ENCODE assay signal across 16 cellular contexts in the genomic region with DNA sequence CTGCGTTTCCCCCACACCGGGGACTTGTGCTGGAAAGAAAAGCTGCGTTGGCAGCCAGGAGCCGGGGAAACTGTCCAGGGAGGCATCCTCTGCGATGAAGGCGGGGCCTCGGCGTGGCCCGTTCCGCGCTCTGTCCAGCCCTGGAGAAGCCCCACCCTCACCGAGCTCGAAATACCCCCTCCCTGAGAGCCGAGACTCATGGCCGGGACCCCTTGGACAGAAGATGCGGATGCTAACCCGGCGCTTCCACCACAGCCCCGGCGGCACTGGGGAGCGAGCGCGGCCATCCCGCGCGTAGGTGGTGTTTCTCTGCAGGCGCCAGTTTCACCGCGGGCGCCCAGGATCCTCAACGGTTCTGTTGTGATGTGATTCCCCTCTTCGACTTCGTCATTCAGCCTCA. TPM values are rescaled to one million over a fixed set of nuclear protein-coding genes. Genes with fewer than 3 reads are reported as not detected.
DNase-seq lines count a peak whose midpoint lies in the region; ATAC-seq lines count a peak whose summit lies in the region.
"Had no signal": no experiment of that assay in that cellular context is flagged by ENCODE, and none has a peak within 500 bp of the region (broad histone marks: within the 10 kb centered on the region; RNA-seq: fewer than 3 reads in every experiment).

No MANE protein-coding gene starts in this region.

- peak overlapping the region; percentile 65 for H3K4me2 ChIP-seq in GM23248 (ENCODE audit: unreplicated experiment)
- H3K4me2 ChIP-seq: hepatocyte had no signal

- H3F3A ChIP-seq in GM23248 (ENCODE audit: insufficient read depth): no peaks in the 10 kb centered on the region

- WGBS in GM23248 (ENCODE audit: low coverage in 1 of 2, low lambda C conversion rate in 2 of 2, missing lambda C conversion rate in 2 of 2), 2 experiments: 32 to 39% methylated on average over 33 of the region's 33 CpGs

- no peaks in the 10 kb centered on the region for H3K9me3 Mint-ChIP-seq in activated CD4-positive, alpha-beta T cell treated with anti-CD3 and anti-CD28 coated beads for 36 hours (ENCODE audit: low read depth)
- no peaks in the 10 kb centered on the region for H3K9me3 Mint-ChIP-seq in activated T-helper 2 cell treated with anti-CD3 and anti-CD28 coated beads, Interferon-gamma antibody, Interleukin-2, Interleukin-4, amounts not matched to agents 10 μg/mL and 5 μg/mL and 100 μg/mL, durations not matched to agents 14 hours and 24 hours and 36 hours
- no peaks in the 10 kb centered on the region for H3K9me3 Mint-ChIP-seq in naive thymus-derived CD8-positive, alpha-beta T cell
- H3K9me3 Mint-ChIP-seq: type B pancreatic cell had no signal

- peak overlapping the region; percentile 98 for H3K27ac Mint-ChIP-seq in activated CD4-positive, alpha-beta T cell treated with anti-CD3 and anti-CD28 coated beads for 36 hours
- peak overlapping the region; percentile 100 for H3K27ac Mint-ChIP-seq in activated T-helper 2 cell treated with anti-CD3 and anti-CD28 coated beads, Interferon-gamma antibody, Interleukin-2, Interleukin-4, amounts not matched to agents 10 μg/mL and 5 μg/mL and 100 μg/mL, durations not matched to agents 14 hours and 24 hours and 36 hours
- peak overlapping the region; percentile 40 to 98 (median 90) for H3K27ac Mint-ChIP-seq in naive thymus-derived CD8-positive, alpha-beta T cell
- H3K27ac Mint-ChIP-seq: type B pancreatic cell had no signal

- no peak overlapping the region for H3K27ac ChIP-seq in GM23248
- H3K27ac ChIP-seq: cardiac muscle cell, hepatocyte had no signal

- peak overlapping the region; percentile 37; the same call in 1 of the 2 replicates for H3K9ac ChIP-seq in GM23248

- H3K4me3 Mint-ChIP-seq in activated CD4-positive, alpha-beta T cell treated with anti-CD3 and anti-CD28 coated beads for 36 hours: peak overlapping the region; percentile 73
- H3K4me3 Mint-ChIP-seq in activated T-helper 2 cell treated with anti-CD3 and anti-CD28 coated beads, Interferon-gamma antibody, Interleukin-2, Interleukin-4, amounts not matched to agents 10 μg/mL and 5 μg/mL and 100 μg/mL, durations not matched to agents 14 hours and 24 hours and 36 hours (ENCODE audit: low read depth): peak overlapping the region; percentile 84
- H3K4me3 Mint-ChIP-seq in naive thymus-derived CD8-positive, alpha-beta T cell: peak overlapping the region; percentile 63 to 90 (median 82)
- H3K4me3 Mint-ChIP-seq: type B pancreatic cell had no signal

- peak; percentile 68 for DNase-seq in activated CD4-positive, alpha-beta T cell treated with anti-CD3 and anti-CD28 coated beads for 36 hours
- no peak for DNase-seq in activated CD4-positive, alpha-beta T cell treated with anti-CD3 and anti-CD28 coated beads, Interleukin-2, amount 50 U/mL, for 4 hours
- DNase-seq in GM23248: peak; percentile 42
- DNase-seq in activated T-helper 2 cell treated with anti-CD3 and anti-CD28 coated beads, Interferon-gamma antibody, Interleukin-2, Interleukin-4, amounts not matched to agents 10 μg/mL and 5 μg/mL and 100 μg/mL, durations not matched to agents 14 hours and 24 hours and 36 hours (ENCODE audit: low spot score): no peak
- peak in 1 of 10 donors; percentile 21 for DNase-seq in naive thymus-derived CD8-positive, alpha-beta T cell
- no peak for DNase-seq in midbrain (lab: John Stamatoyannopoulos, UW)
- no peak for DNase-seq in NCI-H1105 (lab: John Stamatoyannopoulos, UW)
- DNase-seq: KBM-7, NCI-H69, Peyer's patch had no signal

- H3K4me3 ChIP-seq in GM23248: peak overlapping the region; percentile 71
- H3K4me3 ChIP-seq: cardiac muscle cell, hepatocyte, Peyer's patch had no signal

- peaks cover 7% of the 10 kb centered on the region; the same call in 1 of the 2 replicates for H3K27me3 ChIP-seq in GM23248 (replicated peaks; ENCODE audit: insufficient read depth)
- H3K27me3 ChIP-seq: cardiac muscle cell, hepatocyte, Peyer's patch had no signal

- peak overlapping the region; percentile 58 for H2AFZ ChIP-seq in GM23248
- H2AFZ ChIP-seq: hepatocyte had no signal

- no peaks in the 10 kb centered on the region for H3K36me3 ChIP-seq in GM23248 (ENCODE audit: low read depth)
- H3K36me3 ChIP-seq: cardiac muscle cell had no signal

- POLR2A ChIA-PET in activated CD4-positive, alpha-beta T cell treated with anti-CD3 and anti-CD28 coated beads for 36 hours (lab: Charles Lee): interaction anchor here (0.6 to 0.7 kb wide), 2 partner anchors 99 to 1045 kb away, joined by 3 to 5 read pairs; no protein-coding TSS in a partner anchor
- POLR2A ChIA-PET in naive thymus-derived CD8-positive, alpha-beta T cell (lab: Charles Lee): interaction anchor here (0.9 to 2.5 kb wide), 8 partner anchors 17 to 148 kb away, joined by 3 to 10 read pairs (median 6); no protein-coding TSS in a partner anchor

- H3K4me1 Mint-ChIP-seq in activated CD4-positive, alpha-beta T cell treated with anti-CD3 and anti-CD28 coated beads for 36 hours: peaks cover 49% of the 10 kb centered on the region
- peaks cover 47% of the 10 kb centered on the region for H3K4me1 Mint-ChIP-seq in activated T-helper 2 cell treated with anti-CD3 and anti-CD28 coated beads, Interferon-gamma antibody, Interleukin-2, Interleukin-4, amounts not matched to agents 10 μg/mL and 5 μg/mL and 100 μg/mL, durations not matched to agents 14 hours and 24 hours and 36 hours (ENCODE audit: low read depth)
- peaks cover 21 to 57% (median 48%) of the 10 kb centered on the region in 4 donors for H3K4me1 Mint-ChIP-seq in naive thymus-derived CD8-positive, alpha-beta T cell

- no peaks in the 10 kb centered on the region for H3K27me3 Mint-ChIP-seq in activated CD4-positive, alpha-beta T cell treated with anti-CD3 and anti-CD28 coated beads for 36 hours
- no peaks in the 10 kb centered on the region for H3K27me3 Mint-ChIP-seq in activated T-helper 2 cell treated with anti-CD3 and anti-CD28 coated beads, Interferon-gamma antibody, Interleukin-2, Interleukin-4, amounts not matched to agents 10 μg/mL and 5 μg/mL and 100 μg/mL, durations not matched to agents 14 hours and 24 hours and 36 hours (ENCODE audit: low read depth)
- H3K27me3 Mint-ChIP-seq in naive thymus-derived CD8-positive, alpha-beta T cell: no peaks in the 10 kb centered on the region

- CTCF ChIA-PET in activated CD4-positive, alpha-beta T cell treated with anti-CD3 and anti-CD28 coated beads for 36 hours (lab: Charles Lee): interaction anchor here (0.5 to 1.0 kb wide), 5 partner anchors 13 to 376 kb away, joined by 3 to 4 read pairs (median 3); no protein-coding TSS in a partner anchor

- no peaks in the 10 kb centered on the region for H3K9me2 ChIP-seq in GM23248 (ENCODE audit: insufficient read depth)

- intact Hi-C loops in activated CD4-positive, alpha-beta T cell treated with anti-CD3 and anti-CD28 coated beads for 36 hours (cut with DNase I, micrococcal nuclease): loop anchor here (2.0 kb wide), 2 partner anchors 30 to 70 kb away; no protein-coding TSS in a partner anchor
- intact Hi-C loops in activated T-helper 2 cell treated with anti-CD3 and anti-CD28 coated beads, Interferon-gamma antibody, Interleukin-2, Interleukin-4, amounts not matched to agents 10 μg/mL and 5 μg/mL and 100 μg/mL, durations not matched to agents 14 hours and 24 hours and 36 hours (cut with micrococcal nuclease): loop anchor here (2.0 kb wide), 2 partner anchors 30 to 54 kb away; no protein-coding TSS in a partner anchor

- no peaks in the 10 kb centered on the region for H3K9me3 ChIP-seq in GM23248 (ENCODE audit: low read depth)
- H3K9me3 ChIP-seq: Peyer's patch had no signal

- H3K4me1 ChIP-seq in GM23248 (ENCODE audit: insufficient read depth): no peaks in the 10 kb centered on the region
- H3K4me1 ChIP-seq: Peyer's patch had no signal

- in situ Hi-C loops in GM23248 (cut with MboI): no loop called here

- ATAC-seq in activated CD4-positive, alpha-beta T cell treated with anti-CD3 and anti-CD28 coated beads for 36 hours: peak; percentile 19
- ATAC-seq in naive thymus-derived CD8-positive, alpha-beta T cell: no peak
- ATAC-seq in GM18870 (IDR thresholded peaks at IDR 0.05; ENCODE audit: unreplicated experiment): no peak
- ATAC-seq: left lobe of liver had no signal

- H4K20me1 ChIP-seq in GM23248 (ENCODE audit: insufficient read depth): no peaks in the 10 kb centered on the region

- H3K79me2 ChIP-seq in GM23248 (ENCODE audit: insufficient read depth): no peaks in the 10 kb centered on the region

- H3K36me3 Mint-ChIP-seq in activated CD4-positive, alpha-beta T cell treated with anti-CD3 and anti-CD28 coated beads for 36 hours (ENCODE audit: low read depth): peaks cover 3% of the 10 kb centered on the region
- H3K36me3 Mint-ChIP-seq in activated T-helper 2 cell treated with anti-CD3 and anti-CD28 coated beads, Interferon-gamma antibody, Interleukin-2, Interleukin-4, amounts not matched to agents 10 μg/mL and 5 μg/mL and 100 μg/mL, durations not matched to agents 14 hours and 24 hours and 36 hours (ENCODE audit: low read depth): no peaks in the 10 kb centered on the region
- H3K36me3 Mint-ChIP-seq in naive thymus-derived CD8-positive, alpha-beta T cell: no peaks in the 10 kb centered on the region

RNA-seq across cellular contexts. Expression of a gene that starts 31.6 kb away (rescaled TPM):
- total RNA-seq in activated CD4-positive, alpha-beta T cell treated with anti-CD3 and anti-CD28 coated beads for 36 hours: 1 to 10 TPM; 7.1 to 7.3 TPM
- total RNA-seq in GM23248 (2014; rRNA removed; shearing (Covaris generic)): not detected in 2 replicates
- not detected in 2 replicates for polyA plus RNA-seq in GM23248 (2016; fragmentation: Nextera tagmentation; extraction: Ambion mirVana)
- 16.6 and 17.5 TPM in 2 replicates for total RNA-seq in activated T-helper 2 cell treated with anti-CD3 and anti-CD28 coated beads, Interferon-gamma antibody, Interleukin-2, Interleukin-4, amounts not matched to agents 10 μg/mL and 5 μg/mL and 100 μg/mL, durations not matched to agents 14 hours and 24 hours and 36 hours
- 10 to 100 TPM; 15.7 to 17.1 TPM for total RNA-seq in naive thymus-derived CD8-positive, alpha-beta T cell
- 1 to 10 TPM; 3.6 to 5.1 (median 4.8) TPM for polyA plus RNA-seq in naive thymus-derived CD8-positive, alpha-beta T cell
- total RNA-seq: A172 had no signal

Comparison
In these comparisons a context has a peak if more than half of its experiments do, and no peak if none do; other contexts are left out.
1. DNase-seq: peak in activated CD4-positive, alpha-beta T cell treated with anti-CD3 and anti-CD28 coated beads for 36 hours (single experiment) and GM23248 (single experiment); none in activated CD4-positive, alpha-beta T cell treated with anti-CD3 and anti-CD28 coated beads, Interleukin-2, amount 50 U/mL, for 4 hours (0 of 2), activated T-helper 2 cell treated with anti-CD3 and anti-CD28 coated beads, Interferon-gamma antibody, Interleukin-2, Interleukin-4, amounts not matched to agents 10 μg/mL and 5 μg/mL and 100 μg/mL, durations not matched to agents 14 hours and 24 hours and 36 hours (single experiment), midbrain (single experiment) and NCI-H1105 (single experiment).
2. Peak in every context shown above with its lines, with median percentiles within 50 percentile points of each other: H3K27ac Mint-ChIP-seq and H3K4me3 Mint-ChIP-seq.